ENCODE assay signal across 19 cellular contexts in genomic region chr1:167839009-167839408, GRCh38.
DNase-seq lines count a peak whose midpoint lies in the region; ATAC-seq, FAIRE-seq and TF ChIP-seq lines count a peak whose summit lies in the region.
"Had no signal": no experiment of that assay in that cellular context is flagged by ENCODE, and none has a peak within 500 bp of the region (broad histone marks: within the 10 kb centered on the region; RNA-seq: fewer than 3 reads in every experiment).

No MANE protein-coding gene starts in this region.

- H2BK12ac ChIP-seq in neuronal stem cell (ENCODE audit: low read length): no peak overlapping the region

- H3K36me3 ChIP-seq in GM23338 (ENCODE audit: insufficient read depth): no peaks in the 10 kb centered on the region
- no peaks in the 10 kb centered on the region for H3K36me3 ChIP-seq in K562 (ENCODE audit: control insufficient read depth, insufficient read depth, low read length)
- no peaks in the 10 kb centered on the region for H3K36me3 ChIP-seq in mesendoderm (ENCODE audit: control insufficient read depth, insufficient read depth, low read length)
- no peaks in the 10 kb centered on the region for H3K36me3 ChIP-seq in neuronal stem cell (replicated peaks in 1 of 2; ENCODE audit: control insufficient read depth in 2 of 2, insufficient read depth in 2 of 2, low read length in 2 of 2)
- H3K36me3 ChIP-seq: HAP-1 had no signal

- TF ChIP-seq RAD21 in K562 (CRISPR knock-in tag; conservative IDR thresholded peaks at IDR 0.05 in 1 of 2, IDR thresholded peaks at IDR 0.05 in 1 of 2): no peak

- H2BK5ac ChIP-seq in mesendoderm (ENCODE audit: low read length): no peak overlapping the region
- no peak overlapping the region for H2BK5ac ChIP-seq in neuronal stem cell (ENCODE audit: low read length)

- POLR2A ChIA-PET in K562 (lab: Yijun Ruan, JAX) (no interaction called here), MCF 10A (lab: Yijun Ruan, JAX) (no interaction called here)

- no peak overlapping the region for H3K56ac ChIP-seq in mesendoderm (ENCODE audit: low read length)

- H2BK120ac ChIP-seq in mesendoderm (ENCODE audit: low read depth, low read length): no peak overlapping the region
- H2BK120ac ChIP-seq in neuronal stem cell (ENCODE audit: low read depth, low read length): no peak overlapping the region

- no peak overlapping the region for H3K4me3 Mint-ChIP-seq in GM23338
- H3K4me3 Mint-ChIP-seq in MCF 10A (ENCODE audit: unreplicated experiment): no peak overlapping the region
- H3K4me3 Mint-ChIP-seq: CD4-positive, alpha-beta T cell had no signal

- no peak for ATAC-seq in GM23338
- no peak for ATAC-seq in K562
- no peak for ATAC-seq in GM18861 (IDR thresholded peaks at IDR 0.05; ENCODE audit: unreplicated experiment)
- ATAC-seq: A549 had no signal

- no peak overlapping the region for H3K4me3 ChIP-seq in GM23338
- no peak overlapping the region for H3K4me3 ChIP-seq in K562
- H3K4me3 ChIP-seq in epithelial cell of esophagus (ENCODE audit: low read length): no peak overlapping the region
- no peak overlapping the region for H3K4me3 ChIP-seq in mesendoderm (ENCODE audit: low read length)
- H3K4me3 ChIP-seq in neuronal stem cell (ENCODE audit: low read length in 2 of 2): no peak overlapping the region
- H3K4me3 ChIP-seq: A549, HAP-1 had no signal

- intact Hi-C loops in K562 (cut with micrococcal nuclease): no loop called here
- intact Hi-C loops in MCF 10A (cut with micrococcal nuclease): no loop called here

- H4K8ac ChIP-seq in mesendoderm (ENCODE audit: low read depth, low read length): peak overlapping the region; percentile 81
- no peak overlapping the region for H4K8ac ChIP-seq in neuronal stem cell (ENCODE audit: low read depth, low read length)

- no peak overlapping the region for H3K9ac ChIP-seq in K562 (ENCODE audit: insufficient read depth in 1 of 2, low read depth in 2 of 2, low read length in 2 of 2)
- no peak overlapping the region for H3K9ac ChIP-seq in mesendoderm (ENCODE audit: low read length)
- H3K9ac ChIP-seq in neuronal stem cell (ENCODE audit: low read depth, low read length, poor library complexity): no peak overlapping the region

- no peak for TF ChIP-seq CTCF in GM23338 (conservative IDR thresholded peaks at IDR 0.05; ENCODE audit: low read depth in 2 of 2)
- no peak for TF ChIP-seq CTCF in K562 (IDR thresholded peaks at IDR 0.05 in 2 of 3, conservative IDR thresholded peaks at IDR 0.05 in 1 of 3; ENCODE audit: insufficient read depth in 2 of 3, low read depth in 1 of 3, low read length in 3 of 3)
- TF ChIP-seq CTCF in epithelial cell of esophagus (IDR thresholded peaks at IDR 0.05; ENCODE audit: insufficient read depth, low read depth, low read length, missing control alignments): no peak
- no peak for TF ChIP-seq CTCF in MCF 10A (IDR thresholded peaks at IDR 0.05; ENCODE audit: unreplicated experiment)

- in situ Hi-C loops in K562 (cut with MboI): no loop called here

- H3K27ac ChIP-seq in GM23338 (ENCODE audit: low read depth) (no peak overlapping the region), K562 (ENCODE audit: extremely low read depth, low read depth, low read length) (no peak overlapping the region), mesendoderm (ENCODE audit: low read depth, low read length) (no peak overlapping the region), neuronal stem cell (replicated peaks; ENCODE audit: low read length) (no peak overlapping the region)
- H3K27ac ChIP-seq: 22Rv1, A549, C4-2B, HL-60 had no signal

- CTCF ChIA-PET in K562 (lab: Yijun Ruan, JAX; ENCODE audit: low intra/inter-chr PET ratio) (no interaction called here), MCF 10A (lab: Yijun Ruan, JAX) (interaction anchor here (0.6 kb wide), 1 partner anchor 288 kb away, joined by 3 read pairs; no protein-coding TSS in a partner anchor)

- BruUV-seq in K562 (replicated peaks; lab: Mats Ljungman, UMichigan) (no TSS peak), MCF 10A (replicated peaks; lab: Mats Ljungman, UMichigan) (no TSS peak)

- H3K27ac Mint-ChIP-seq in GM23338 (no peak overlapping the region), MCF 10A (ENCODE audit: low read depth, unreplicated experiment) (no peak overlapping the region)
- H3K27ac Mint-ChIP-seq: CD4-positive, alpha-beta T cell had no signal

- H2AFZ ChIP-seq in GM23338 (peak overlapping the region; percentile 15; the same call in 1 of the 2 replicates), K562 (ENCODE audit: low read depth, low read length) (peak overlapping the region; percentile 37), neuronal stem cell (ENCODE audit: low read length) (no peak overlapping the region)

- H3K36me3 Mint-ChIP-seq in GM23338 (ENCODE audit: low read depth) (no peaks in the 10 kb centered on the region), MCF 10A (ENCODE audit: insufficient read depth, unreplicated experiment) (peaks cover 4% of the 10 kb centered on the region)

- peaks cover 2% of the 10 kb centered on the region for H3K27me3 Mint-ChIP-seq in GM23338 (ENCODE audit: insufficient read depth, low read depth, poor library complexity)
- no peaks in the 10 kb centered on the region for H3K27me3 Mint-ChIP-seq in MCF 10A (ENCODE audit: insufficient read depth, unreplicated experiment)
- H3K27me3 Mint-ChIP-seq: CD4-positive, alpha-beta T cell had no signal

- H3K79me1 ChIP-seq in mesendoderm (ENCODE audit: low read length) (no peaks in the 10 kb centered on the region), neuronal stem cell (ENCODE audit: low read depth, low read length) (no peaks in the 10 kb centered on the region)

- no peaks in the 10 kb centered on the region for H3K4me1 ChIP-seq in GM23338 (ENCODE audit: insufficient read depth)
- H3K4me1 ChIP-seq in K562 (replicated peaks in 1 of 2; ENCODE audit: control insufficient read depth in 2 of 2, insufficient read depth in 2 of 2, low read length in 2 of 2): peaks cover 8 to 26% of the 10 kb centered on the region in 2 experiments; a peak in 4 of 5 replicates
- peaks cover 1% of the 10 kb centered on the region for H3K4me1 ChIP-seq in mesendoderm (ENCODE audit: control insufficient read depth, low read depth, low read length)
- H3K4me1 ChIP-seq in neuronal stem cell (ENCODE audit: control insufficient read depth in 2 of 2, insufficient read depth in 1 of 2, low read depth in 1 of 2, low read length in 2 of 2): no peaks in the 10 kb centered on the region
- H3K4me1 ChIP-seq: A549, Caco-2, HAP-1 had no signal

- H3K4me1 Mint-ChIP-seq in GM23338: no peaks in the 10 kb centered on the region
- no peaks in the 10 kb centered on the region for H3K4me1 Mint-ChIP-seq in MCF 10A (ENCODE audit: insufficient read depth, unreplicated experiment)

- no peaks in the 10 kb centered on the region for H3K27me3 ChIP-seq in GM23338 (ENCODE audit: insufficient read depth)
- H3K27me3 ChIP-seq in K562 (ENCODE audit: control insufficient read depth in 2 of 2, insufficient read depth in 2 of 2, low read length in 2 of 2): no peaks in the 10 kb centered on the region
- H3K27me3 ChIP-seq in mesendoderm (ENCODE audit: insufficient read depth, low read length, poor library complexity): no peaks in the 10 kb centered on the region
- H3K27me3 ChIP-seq in neuronal stem cell (ENCODE audit: control insufficient read depth in 3 of 3, insufficient read depth in 3 of 3, low read depth in 1 of 3, low read length in 3 of 3): peaks cover 0 to 6% (median 0%) of the 10 kb centered on the region in 3 experiments

- FAIRE-seq in K562 (lab: Jason Lieb, UNC): no peak
- FAIRE-seq: A549, G401.6, GM12891, HTR-8/SVneo had no signal

- TF ChIP-seq POLR2A in K562 (conservative IDR thresholded peaks at IDR 0.05): no peak

- WGBS in K562 (ENCODE audit: insufficient coverage, low coverage, missing lambda C conversion rate): 50% methylated on average over 2 of the region's 2 CpGs
- WGBS in mesendoderm (ENCODE audit: extremely low coverage, insufficient coverage, low lambda C conversion rate): no CpG with 5 or more reads among the region's 2 CpGs
- WGBS in neuronal stem cell (ENCODE audit: extremely low coverage in 2 of 2, insufficient read length in 2 of 2, insufficient replicate concordance in 1 of 2), 2 donors: no CpG with 5 or more reads among the region's 2 CpGs

- H3K23ac ChIP-seq in mesendoderm (ENCODE audit: low read length): no peak overlapping the region
- no peak overlapping the region for H3K23ac ChIP-seq in neuronal stem cell (ENCODE audit: low read depth, low read length, poor library complexity)

- H3K9me3 Mint-ChIP-seq in GM23338: no peaks in the 10 kb centered on the region
- no peaks in the 10 kb centered on the region for H3K9me3 Mint-ChIP-seq in MCF 10A (ENCODE audit: unreplicated experiment)
- H3K9me3 Mint-ChIP-seq: CD4-positive, alpha-beta T cell had no signal

- H3K14ac ChIP-seq in neuronal stem cell (ENCODE audit: low read length): no peak overlapping the region

- H3K79me2 ChIP-seq in GM23338 (replicated peaks; ENCODE audit: insufficient read depth): no peaks in the 10 kb centered on the region
- no peaks in the 10 kb centered on the region for H3K79me2 ChIP-seq in K562 (ENCODE audit: control insufficient read depth, insufficient read depth, low read length)
- H3K79me2 ChIP-seq in mesendoderm (ENCODE audit: control insufficient read depth, insufficient read depth, low read length): no peaks in the 10 kb centered on the region

- H3K18ac ChIP-seq in mesendoderm (ENCODE audit: low read length) (no peak overlapping the region), neuronal stem cell (ENCODE audit: low read length) (no peak overlapping the region)

- H3K9me3 ChIP-seq in K562 (replicated peaks; ENCODE audit: control insufficient read depth, insufficient read depth, low read depth, low read length): no peaks in the 10 kb centered on the region
- no peaks in the 10 kb centered on the region for H3K9me3 ChIP-seq in neuronal stem cell (replicated peaks in 1 of 2; ENCODE audit: control insufficient read depth in 2 of 2, insufficient read depth in 1 of 2, low read depth in 1 of 2, low read length in 2 of 2)
- H3K9me3 ChIP-seq: A549, Caco-2, HAP-1 had no signal

- peaks cover 5% of the 10 kb centered on the region for H3K9me2 ChIP-seq in GM23338 (ENCODE audit: insufficient read depth)

- H2AK5ac ChIP-seq in mesendoderm (ENCODE audit: low read length) (no peak overlapping the region), neuronal stem cell (ENCODE audit: low read depth, low read length) (no peak overlapping the region)

- no peak for TF ChIP-seq EP300 in K562 (IDR thresholded peaks at IDR 0.05; ENCODE audit: low read length)

- H4K91ac ChIP-seq in neuronal stem cell (ENCODE audit: low read depth, low read length, poor library complexity): no peak overlapping the region

- H3K4me2 ChIP-seq in GM23338: no peak overlapping the region
- no peak overlapping the region for H3K4me2 ChIP-seq in K562 (ENCODE audit: insufficient read depth, low read length)
- no peak overlapping the region for H3K4me2 ChIP-seq in mesendoderm (ENCODE audit: low read length)
- H3K4me2 ChIP-seq in neuronal stem cell (ENCODE audit: insufficient read depth, low read length, poor library complexity, severe bottlenecking): no peak overlapping the region
- H3K4me2 ChIP-seq: A549 had no signal

- H4K5ac ChIP-seq in mesendoderm (ENCODE audit: low read length): no peak overlapping the region

- H3K4ac ChIP-seq in mesendoderm (ENCODE audit: low read depth, low read length): no peak overlapping the region
- no peak overlapping the region for H3K4ac ChIP-seq in neuronal stem cell (ENCODE audit: low read length)

- no peak overlapping the region for H2BK15ac ChIP-seq in mesendoderm (replicated peaks; ENCODE audit: low read depth)
- H2BK15ac ChIP-seq in neuronal stem cell (ENCODE audit: low read length): no peak overlapping the region

- no peaks in the 10 kb centered on the region for H3K9me1 ChIP-seq in K562 (ENCODE audit: control insufficient read depth, insufficient read depth, low read length)

- H4K20me1 ChIP-seq in GM23338 (replicated peaks; ENCODE audit: insufficient read depth): no peaks in the 10 kb centered on the region
- no peaks in the 10 kb centered on the region for H4K20me1 ChIP-seq in K562 (replicated peaks; ENCODE audit: control insufficient read depth, insufficient read depth, low read length)

- DNase-seq in GM23338 (ENCODE audit: low spot score) (no peak), K562 (ENCODE audit: extremely low read depth in 1 of 4, low spot score in 3 of 4) (no peak), epithelial cell of esophagus (ENCODE audit: low read depth) (peak; percentile 62), mesendoderm (no peak), neuronal stem cell (ENCODE audit: low spot score) (no peak), MCF 10A (ENCODE audit: unreplicated experiment) (no peak)
- DNase-seq: AML-193; Caco-2; CD4-positive, alpha-beta T cell; IMR-90 had no signal

- no peaks in the 10 kb centered on the region for H3F3A ChIP-seq in GM23338 (replicated peaks; ENCODE audit: low read depth)
